ENCODE assay signal across 8 cellular contexts in the genomic region with DNA sequence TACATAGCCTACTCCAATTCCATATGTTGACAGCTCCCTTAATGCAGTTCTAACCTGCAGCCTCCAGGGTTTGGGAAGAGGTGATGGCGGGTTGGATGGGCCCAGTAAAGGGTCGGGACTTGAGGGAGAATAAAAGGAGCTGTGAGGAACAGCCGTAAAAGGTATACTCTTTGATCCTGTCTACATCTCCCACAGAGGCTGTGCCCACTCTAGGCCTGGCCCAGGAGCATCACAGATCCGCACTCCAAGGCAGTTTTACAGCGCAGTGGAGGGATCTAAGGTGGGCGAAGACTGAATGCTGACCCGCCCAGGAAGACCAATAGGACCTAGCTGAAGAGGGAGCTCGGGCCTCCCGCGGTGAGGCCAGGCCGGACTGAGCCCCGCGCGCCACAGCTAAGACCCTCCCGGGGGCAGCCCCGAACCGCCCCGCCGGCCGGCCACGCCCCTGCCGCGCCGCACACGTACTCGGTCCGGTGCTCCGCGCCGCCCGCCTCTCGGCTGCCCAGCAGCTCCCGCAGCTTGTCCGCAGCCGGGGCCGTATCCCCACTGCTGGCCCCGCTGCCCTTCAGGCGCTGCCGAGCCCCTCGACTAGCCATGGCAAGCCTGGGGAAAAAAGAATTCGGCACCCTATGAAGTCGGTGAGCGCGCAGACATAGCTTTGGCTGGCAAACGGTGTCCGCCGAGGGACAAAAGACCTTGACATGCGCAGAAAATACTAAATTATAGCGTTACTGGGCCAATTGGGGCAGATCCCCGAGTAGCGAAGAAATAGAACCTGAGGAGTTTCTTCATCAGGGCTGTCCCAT. TPM values are rescaled to one million over a fixed set of nuclear protein-coding genes. Genes with fewer than 3 reads are reported as not detected.
DNase-seq lines count a peak whose midpoint lies in the region; ATAC-seq, FAIRE-seq and TF ChIP-seq lines count a peak whose summit lies in the region.

A gene with protein sequence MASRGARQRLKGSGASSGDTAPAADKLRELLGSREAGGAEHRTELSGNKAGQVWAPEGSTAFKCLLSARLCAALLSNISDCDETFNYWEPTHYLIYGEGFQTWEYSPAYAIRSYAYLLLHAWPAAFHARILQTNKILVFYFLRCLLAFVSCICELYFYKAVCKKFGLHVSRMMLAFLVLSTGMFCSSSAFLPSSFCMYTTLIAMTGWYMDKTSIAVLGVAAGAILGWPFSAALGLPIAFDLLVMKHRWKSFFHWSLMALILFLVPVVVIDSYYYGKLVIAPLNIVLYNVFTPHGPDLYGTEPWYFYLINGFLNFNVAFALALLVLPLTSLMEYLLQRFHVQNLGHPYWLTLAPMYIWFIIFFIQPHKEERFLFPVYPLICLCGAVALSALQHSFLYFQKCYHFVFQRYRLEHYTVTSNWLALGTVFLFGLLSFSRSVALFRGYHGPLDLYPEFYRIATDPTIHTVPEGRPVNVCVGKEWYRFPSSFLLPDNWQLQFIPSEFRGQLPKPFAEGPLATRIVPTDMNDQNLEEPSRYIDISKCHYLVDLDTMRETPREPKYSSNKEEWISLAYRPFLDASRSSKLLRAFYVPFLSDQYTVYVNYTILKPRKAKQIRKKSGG (minus strand): TSS at position 695 of the 806 bp plus-strand sequence. CDS start 99 bp downstream, at position 596.

- H3K36me3 Mint-ChIP-seq in natural killer cell treated with Interleukin-12 subunit alpha and Interleukin-12 subunit beta and Interleukin-15 and Interleukin-18, amount 100 ng/mL, for 72 hours, result peaks cover 11% of the 10 kb centered on the region
- peaks cover 36% of the 10 kb centered on the region for H3K36me3 Mint-ChIP-seq in stimulated activated naive CD8-positive, alpha-beta T cell treated with anti-CD3 and anti-CD28 coated beads, Interleukin-15, Interleukin-2, amounts not matched to agents 100 ng/mL and 50 ng/mL, for 24 hours (ENCODE audit: low read depth)

- peak within 1 kb of the TSS; percentile 97 for H3K4me3 Mint-ChIP-seq in natural killer cell treated with Interleukin-12 subunit alpha and Interleukin-12 subunit beta and Interleukin-15 and Interleukin-18, amount 100 ng/mL, for 72 hours
- peak within 1 kb of the TSS; percentile 93 for H3K4me3 Mint-ChIP-seq in stimulated activated naive CD8-positive, alpha-beta T cell treated with anti-CD3 and anti-CD28 coated beads, Interleukin-15, Interleukin-2, amounts not matched to agents 100 ng/mL and 50 ng/mL, for 24 hours

- TF ChIP-seq RAD21 in Ishikawa (IDR thresholded peaks at IDR 0.05; ENCODE audit: low read depth), result no peak; the same call in 1 of the 2 replicates

- peaks cover 25% of the 10 kb centered on the region in 2 donors for H3K4me1 Mint-ChIP-seq in natural killer cell treated with Interleukin-12 subunit alpha and Interleukin-12 subunit beta and Interleukin-15 and Interleukin-18, amount 100 ng/mL, for 72 hours (ENCODE audit: low read depth in 2 of 2)
- peaks cover 14% of the 10 kb centered on the region for H3K4me1 Mint-ChIP-seq in stimulated activated naive CD8-positive, alpha-beta T cell treated with anti-CD3 and anti-CD28 coated beads, Interleukin-15, Interleukin-2, amounts not matched to agents 100 ng/mL and 50 ng/mL, for 24 hours (ENCODE audit: low read depth)

- no peak for FAIRE-seq in RCC 7860 (lab: Jason Lieb, UNC)

- no peaks in the 10 kb centered on the region for H3K9me3 Mint-ChIP-seq in natural killer cell treated with Interleukin-12 subunit alpha and Interleukin-12 subunit beta and Interleukin-15 and Interleukin-18, amount 100 ng/mL, for 72 hours
- H3K9me3 Mint-ChIP-seq in stimulated activated naive CD8-positive, alpha-beta T cell treated with anti-CD3 and anti-CD28 coated beads, Interleukin-15, Interleukin-2, amounts not matched to agents 100 ng/mL and 50 ng/mL, for 24 hours, result no peaks in the 10 kb centered on the region

- no peaks in the 10 kb centered on the region for H3K27me3 Mint-ChIP-seq in natural killer cell treated with Interleukin-12 subunit alpha and Interleukin-12 subunit beta and Interleukin-15 and Interleukin-18, amount 100 ng/mL, for 72 hours
- H3K27me3 Mint-ChIP-seq in stimulated activated naive CD8-positive, alpha-beta T cell treated with anti-CD3 and anti-CD28 coated beads, Interleukin-15, Interleukin-2, amounts not matched to agents 100 ng/mL and 50 ng/mL, for 24 hours, result no peaks in the 10 kb centered on the region

- DNase-seq in DMS79 (lab: John Stamatoyannopoulos, UW), result peak; percentile 43
- peak; percentile 45 for DNase-seq in RCC 7860 (ENCODE audit: low spot score)
- DNase-seq in activated T-helper 1 cell treated with anti-CD3 and anti-CD28 coated beads, Interleukin-2, amount 50 U/mL, for 16 hours (ENCODE audit: low read depth in 1 of 2, low spot score in 1 of 2), result peak; percentile 75 to 90
- DNase-seq in fibroblast of peridontal ligament (ENCODE audit: extremely low read depth), result peak; percentile 86
- DNase-seq in natural killer cell treated with Interleukin-12 subunit alpha and Interleukin-12 subunit beta and Interleukin-15 and Interleukin-18, amount 100 ng/mL, for 72 hours (ENCODE audit: low spot score), result peak; percentile 86

- peak; percentile 89 for ATAC-seq in GM21529 (IDR thresholded peaks at IDR 0.05; ENCODE audit: unreplicated experiment)
- peak; percentile 97 for ATAC-seq in natural killer cell treated with Interleukin-12 subunit alpha and Interleukin-12 subunit beta and Interleukin-15 and Interleukin-18, amount 100 ng/mL, for 72 hours

- TF ChIP-seq EP300 in Ishikawa (IDR thresholded peaks at IDR 0.05; ENCODE audit: borderline replicate concordance), result no peak

- H3K27ac Mint-ChIP-seq in natural killer cell treated with Interleukin-12 subunit alpha and Interleukin-12 subunit beta and Interleukin-15 and Interleukin-18, amount 100 ng/mL, for 72 hours, result peak within 1 kb of the TSS; percentile 87 to 96
- peak within 1 kb of the TSS; percentile 87 for H3K27ac Mint-ChIP-seq in stimulated activated naive CD8-positive, alpha-beta T cell treated with anti-CD3 and anti-CD28 coated beads, Interleukin-15, Interleukin-2, amounts not matched to agents 100 ng/mL and 50 ng/mL, for 24 hours

TF ChIP-seq in Ishikawa, 13 proteins besides CTCF, POLR2A, EP300 and RAD21:
- TF ChIP-seq EGR1 (IDR thresholded peaks at IDR 0.05), result no peak
- TF ChIP-seq ZBTB7A (IDR thresholded peaks at IDR 0.05; ENCODE audit: low read depth), result peak; percentile 66; the same call in 1 of the 2 replicates
- TF ChIP-seq YY1 (IDR thresholded peaks at IDR 0.05; ENCODE audit: low read depth), result peak; percentile 81
- TF ChIP-seq TAF1 (IDR thresholded peaks at IDR 0.05; ENCODE audit: low read depth), result peak; percentile 30; the same call in 1 of the 2 replicates
TF ChIP-seq in Ishikawa: peak in this region for 3.

RNA-seq across cellular contexts. Expression of the gene that starts here (rescaled TPM):
- total RNA-seq in natural killer cell treated with Interleukin-12 subunit alpha and Interleukin-12 subunit beta and Interleukin-15 and Interleukin-18, amount 100 ng/mL, for 72 hours, result 10 to 100 TPM; 32.0 to 43.5 TPM

Comparison
In these comparisons a context has a peak if more than half of its experiments do, and no peak if none do; other contexts are left out.
1. Peak in every context shown above with its lines: DNase-seq and ATAC-seq.